In genomic region chr1:76933847-76934657, GRCh38 we compare ENCODE assay signal across 1 cellular context.
A peak's percentile ranks its signal among the peaks of the same experiment; 100 is the strongest.
TF ChIP-seq lines count a peak whose summit lies in the region.

No MANE protein-coding gene starts in this region.

TF ChIP-seq in H1, 55 proteins besides CTCF, POLR2A, EP300 and RAD21:
- TF ChIP-seq ASH2L (IDR thresholded peaks at IDR 0.05; ENCODE audit: low read length): peak; percentile 41
- no peak for TF ChIP-seq TBP (IDR thresholded peaks at IDR 0.05; ENCODE audit: low read depth, low read length)
- TF ChIP-seq GABPA (IDR thresholded peaks at IDR 0.05; ENCODE audit: borderline replicate concordance, insufficient read depth, low read length): no peak
- no peak for TF ChIP-seq RNF2 (IDR thresholded peaks at IDR 0.05; ENCODE audit: borderline replicate concordance, low read depth, low read length, missing control alignments, poor library complexity, severe bottlenecking)
- TF ChIP-seq NRF1 (IDR thresholded peaks at IDR 0.05; ENCODE audit: low read depth, low read length): no peak
- no peak for TF ChIP-seq CHD7 (IDR thresholded peaks at IDR 0.05; ENCODE audit: insufficient replicate concordance, low read length)
- TF ChIP-seq KDM4A (IDR thresholded peaks at IDR 0.05; ENCODE audit: low read depth, low read length, severe bottlenecking): no peak
- 0 out of 2 replicates have a peak, but pooled peaks have one; percentile 8 for TF ChIP-seq TAF1 (IDR thresholded peaks at IDR 0.05; ENCODE audit: low read depth, low read length)
- no peak for TF ChIP-seq KDM5A (IDR thresholded peaks at IDR 0.05; ENCODE audit: low read length)
- no peak for TF ChIP-seq BRCA1 (IDR thresholded peaks at IDR 0.05; ENCODE audit: low read depth, low read length)
- no peak for TF ChIP-seq PHF8 (conservative IDR thresholded peaks at IDR 0.05; ENCODE audit: low read depth, low read length)
- TF ChIP-seq NANOG (IDR thresholded peaks at IDR 0.05; ENCODE audit: insufficient read depth, low read depth, low read length, poor library complexity, severe bottlenecking): no peak
- no peak for TF ChIP-seq TCF12 (IDR thresholded peaks at IDR 0.05; ENCODE audit: low read depth, low read length)
- TF ChIP-seq SP1 (IDR thresholded peaks at IDR 0.05; ENCODE audit: low read depth, low read length): no peak
- TF ChIP-seq CREB1 (IDR thresholded peaks at IDR 0.05): no peak
- no peak for TF ChIP-seq CBX8 (IDR thresholded peaks at IDR 0.05; ENCODE audit: borderline replicate concordance, low read depth, low read length)
- no peak for TF ChIP-seq CBX5 (IDR thresholded peaks at IDR 0.05; ENCODE audit: low read depth, low read length)
